In the genomic region with DNA sequence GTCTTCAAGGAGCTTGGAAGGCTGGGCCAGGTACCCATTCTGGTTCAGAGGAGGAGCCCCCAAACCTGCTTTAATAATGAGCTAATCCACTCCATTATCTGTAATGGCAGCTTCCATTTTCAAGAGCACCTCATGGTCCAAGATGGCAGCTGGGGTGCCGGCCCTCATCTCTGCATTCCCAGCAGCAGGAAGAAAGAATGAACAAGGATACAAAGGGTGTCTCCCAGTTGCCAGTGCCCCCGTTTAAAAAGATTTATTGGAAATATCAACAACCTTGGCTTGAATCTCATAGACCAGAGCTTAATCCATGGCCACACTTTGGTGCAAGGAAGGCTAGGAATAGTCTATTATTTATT, we compare ENCODE assay signal across 1 cellular context.
A peak's percentile ranks its signal among the peaks of the same experiment; 100 is the strongest.
TF ChIP-seq lines count a peak whose summit lies in the region.

No MANE protein-coding gene starts in this region.

TF ChIP-seq in K562, 482 proteins besides CTCF, POLR2A, EP300 and RAD21 (continued from another document):
- TF ChIP-seq CREM (IDR thresholded peaks at IDR 0.05; ENCODE audit: low read depth) (no peak), ATF2 (CRISPR knock-in tag; IDR thresholded peaks at IDR 0.05) (no peak), RBM25 (IDR thresholded peaks at IDR 0.05; ENCODE audit: low read depth, low read length, severe bottlenecking) (peak; percentile 99), HDAC1 (IDR thresholded peaks at IDR 0.05) (no peak), TARDBP (IDR thresholded peaks at IDR 0.05) (no peak), MCM5 (IDR thresholded peaks at IDR 0.05; ENCODE audit: low read depth) (no peak), ZBTB49 (CRISPR knock-in tag; IDR thresholded peaks at IDR 0.05; ENCODE audit: borderline replicate concordance) (no peak), L3MBTL2 (IDR thresholded peaks at IDR 0.05) (no peak), MAFK (IDR thresholded peaks at IDR 0.05; ENCODE audit: low read length) (no peak), KDM1A (IDR thresholded peaks at IDR 0.05) (peak; percentile 49 to 63; a peak in 2 of 4 replicates), HNRNPUL1 (IDR thresholded peaks at IDR 0.05; ENCODE audit: low read length) (no peak), ZNF764 (CRISPR knock-in tag; IDR thresholded peaks at IDR 0.05; ENCODE audit: low read depth) (no peak), ELF4 (CRISPR knock-in tag; IDR thresholded peaks at IDR 0.05) (no peak), ERF (CRISPR knock-in tag; IDR thresholded peaks at IDR 0.05) (no peak), ZNF695 (CRISPR knock-in tag; IDR thresholded peaks at IDR 0.05) (no peak), ZBTB40 (IDR thresholded peaks at IDR 0.05) (no peak), ZBTB40 (CRISPR knock-in tag; IDR thresholded peaks at IDR 0.05) (no peak), TRIM24 (IDR thresholded peaks at IDR 0.05) (no peak), SRSF7 (optimal IDR thresholded peaks at IDR 0.05; ENCODE audit: low read depth, low read length) (no peak), E2F1 (CRISPR knock-in tag; IDR thresholded peaks at IDR 0.05) (no peak), DACH1 (IDR thresholded peaks at IDR 0.05; ENCODE audit: partially characterized antibody) (no peak), ZNF778 (CRISPR knock-in tag; IDR thresholded peaks at IDR 0.05) (no peak), GTF2B (IDR thresholded peaks at IDR 0.05; ENCODE audit: extremely low read depth, insufficient read length) (no peak), SRF (CRISPR knock-in tag; IDR thresholded peaks at IDR 0.05) (no peak), HLTF (IDR thresholded peaks at IDR 0.05) (peak; percentile 91; the same call in 1 of the 2 replicates), SREBF2 (CRISPR knock-in tag; IDR thresholded peaks at IDR 0.05) (no peak), USF2 (CRISPR knock-in tag; IDR thresholded peaks at IDR 0.05) (no peak), CCAR2 (IDR thresholded peaks at IDR 0.05; ENCODE audit: low read depth, low read length) (no peak), MXI1 (IDR thresholded peaks at IDR 0.05; ENCODE audit: low read depth, low read length) (no peak)
- TF ChIP-seq, protein P1, sequence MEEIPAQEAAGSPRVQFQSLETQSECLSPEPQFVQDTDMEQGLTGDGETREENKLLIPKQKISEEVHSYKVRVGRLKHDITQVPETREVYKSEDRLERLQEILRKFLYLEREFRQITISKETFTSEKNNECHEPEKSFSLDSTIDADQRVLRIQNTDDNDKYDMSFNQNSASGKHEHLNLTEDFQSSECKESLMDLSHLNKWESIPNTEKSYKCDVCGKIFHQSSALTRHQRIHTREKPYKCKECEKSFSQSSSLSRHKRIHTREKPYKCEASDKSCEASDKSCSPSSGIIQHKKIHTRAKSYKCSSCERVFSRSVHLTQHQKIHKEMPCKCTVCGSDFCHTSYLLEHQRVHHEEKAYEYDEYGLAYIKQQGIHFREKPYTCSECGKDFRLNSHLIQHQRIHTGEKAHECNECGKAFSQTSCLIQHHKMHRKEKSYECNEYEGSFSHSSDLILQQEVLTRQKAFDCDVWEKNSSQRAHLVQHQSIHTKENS (CRISPR knock-in tag; IDR thresholded peaks at IDR 0.05): no peak
- TF ChIP-seq, protein P2, sequence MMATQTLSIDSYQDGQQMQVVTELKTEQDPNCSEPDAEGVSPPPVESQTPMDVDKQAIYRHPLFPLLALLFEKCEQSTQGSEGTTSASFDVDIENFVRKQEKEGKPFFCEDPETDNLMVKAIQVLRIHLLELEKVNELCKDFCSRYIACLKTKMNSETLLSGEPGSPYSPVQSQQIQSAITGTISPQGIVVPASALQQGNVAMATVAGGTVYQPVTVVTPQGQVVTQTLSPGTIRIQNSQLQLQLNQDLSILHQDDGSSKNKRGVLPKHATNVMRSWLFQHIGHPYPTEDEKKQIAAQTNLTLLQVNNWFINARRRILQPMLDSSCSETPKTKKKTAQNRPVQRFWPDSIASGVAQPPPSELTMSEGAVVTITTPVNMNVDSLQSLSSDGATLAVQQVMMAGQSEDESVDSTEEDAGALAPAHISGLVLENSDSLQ (IDR thresholded peaks at IDR 0.05): no peak
- TF ChIP-seq, protein P3, sequence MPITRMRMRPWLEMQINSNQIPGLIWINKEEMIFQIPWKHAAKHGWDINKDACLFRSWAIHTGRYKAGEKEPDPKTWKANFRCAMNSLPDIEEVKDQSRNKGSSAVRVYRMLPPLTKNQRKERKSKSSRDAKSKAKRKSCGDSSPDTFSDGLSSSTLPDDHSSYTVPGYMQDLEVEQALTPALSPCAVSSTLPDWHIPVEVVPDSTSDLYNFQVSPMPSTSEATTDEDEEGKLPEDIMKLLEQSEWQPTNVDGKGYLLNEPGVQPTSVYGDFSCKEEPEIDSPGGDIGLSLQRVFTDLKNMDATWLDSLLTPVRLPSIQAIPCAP (CRISPR knock-in tag; IDR thresholded peaks at IDR 0.05; ENCODE audit: borderline replicate concordance): no peak
